Comparison of ENCODE assay signal across 19 cellular contexts in the genomic region with DNA sequence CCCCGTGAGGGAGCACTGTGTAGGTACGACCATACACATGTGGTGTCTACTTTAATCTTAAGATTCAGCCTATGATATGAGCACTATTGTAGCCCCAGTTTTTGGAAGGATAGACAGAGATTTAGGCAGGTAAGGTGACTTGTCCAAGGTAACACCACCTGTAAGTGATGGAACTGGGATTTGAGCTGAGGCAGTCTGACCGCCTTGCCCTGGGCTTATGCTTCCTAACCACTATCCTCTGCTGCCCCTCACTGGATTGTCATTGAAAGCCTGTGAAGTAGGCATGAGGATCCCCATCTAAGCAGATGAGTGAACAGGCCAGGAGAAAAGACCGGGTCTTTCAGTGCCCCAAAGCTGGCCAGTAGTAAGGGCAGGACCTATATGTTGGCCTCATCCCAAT.
DNase-seq lines count a peak whose midpoint lies in the region; ATAC-seq and TF ChIP-seq lines count a peak whose summit lies in the region.
"Had no signal": no experiment of that assay in that cellular context is flagged by ENCODE, and none has a peak within 500 bp of the region (broad histone marks: within the 10 kb centered on the region; RNA-seq: fewer than 3 reads in every experiment).

No MANE protein-coding gene starts in this region.

- H3K36me3 ChIP-seq in neuronal stem cell (replicated peaks in 1 of 2; ENCODE audit: control insufficient read depth in 2 of 2, insufficient read depth in 2 of 2, low read length in 2 of 2) = no peaks in the 10 kb centered on the region
- H3K36me3 ChIP-seq: heart right ventricle, tibial nerve had no signal

- no peak overlapping the region for H2AK5ac ChIP-seq in neuronal stem cell (ENCODE audit: low read depth, low read length)

- no peak overlapping the region for H3K14ac ChIP-seq in neuronal stem cell (ENCODE audit: low read length)

- peak overlapping the region; percentile 8 for H2BK15ac ChIP-seq in neuronal stem cell (ENCODE audit: low read length)

- H2AFZ ChIP-seq in neuronal stem cell (ENCODE audit: low read length) = no peak overlapping the region

- H3K23ac ChIP-seq in neuronal stem cell (ENCODE audit: low read depth, low read length, poor library complexity) = no peak overlapping the region

- no peaks in the 10 kb centered on the region for H3K9me3 ChIP-seq in neuronal stem cell (replicated peaks in 1 of 2; ENCODE audit: control insufficient read depth in 2 of 2, insufficient read depth in 1 of 2, low read depth in 1 of 2, low read length in 2 of 2)
- H3K9me3 ChIP-seq: heart right ventricle, tibial nerve had no signal

- no peaks in the 10 kb centered on the region for H3K27me3 ChIP-seq in neuronal stem cell (ENCODE audit: control insufficient read depth in 3 of 3, insufficient read depth in 3 of 3, low read depth in 1 of 3, low read length in 3 of 3)
- H3K27me3 ChIP-seq: heart right ventricle, tibial nerve had no signal

- H2BK5ac ChIP-seq in neuronal stem cell (ENCODE audit: low read length) = no peak overlapping the region

- no peak overlapping the region for H3K27ac ChIP-seq in neuronal stem cell (replicated peaks; ENCODE audit: low read length)
- H3K27ac ChIP-seq: heart right ventricle, tibial nerve had no signal

- H3K4me2 ChIP-seq in neuronal stem cell (ENCODE audit: insufficient read depth, low read length, poor library complexity, severe bottlenecking) = no peak overlapping the region

- no peak overlapping the region for H3K18ac ChIP-seq in neuronal stem cell (ENCODE audit: low read length)

- WGBS in neuronal stem cell (ENCODE audit: extremely low coverage in 2 of 2, insufficient read length in 2 of 2, insufficient replicate concordance in 1 of 2), 2 donors = no CpG with 5 or more reads among the region's 4 CpGs

- TF ChIP-seq CTCF in HFF-Myc (IDR thresholded peaks at IDR 0.05; ENCODE audit: low read depth, low read length, missing control alignments) = peak; percentile 43

- H2BK12ac ChIP-seq in neuronal stem cell (ENCODE audit: low read length) = no peak overlapping the region

- H3K4ac ChIP-seq in neuronal stem cell (ENCODE audit: low read length) = no peak overlapping the region

- no peak overlapping the region for H3K9ac ChIP-seq in neuronal stem cell (ENCODE audit: low read depth, low read length, poor library complexity)

- no peak overlapping the region for H3K4me3 ChIP-seq in HFF-Myc (replicated peaks; ENCODE audit: low read depth, low read length)
- no peak overlapping the region for H3K4me3 ChIP-seq in neuronal stem cell (ENCODE audit: low read length in 2 of 2)
- H3K4me3 ChIP-seq: heart right ventricle, tibial nerve had no signal

- no peak overlapping the region for H4K8ac ChIP-seq in neuronal stem cell (ENCODE audit: low read depth, low read length)

- H2BK120ac ChIP-seq in neuronal stem cell (ENCODE audit: low read depth, low read length) = no peak overlapping the region

- peaks cover 39 to 47% of the 10 kb centered on the region in 2 donors for H3K4me1 ChIP-seq in neuronal stem cell (ENCODE audit: control insufficient read depth in 2 of 2, insufficient read depth in 1 of 2, low read depth in 1 of 2, low read length in 2 of 2)
- H3K4me1 ChIP-seq: tibial nerve had no signal

- no peak overlapping the region for H4K91ac ChIP-seq in neuronal stem cell (ENCODE audit: low read depth, low read length, poor library complexity)

- ATAC-seq in GM21423 (IDR thresholded peaks at IDR 0.05; ENCODE audit: unreplicated experiment) = no peak
- ATAC-seq: activated CD8-positive, alpha-beta T cell treated with anti-CD3 and anti-CD28 coated beads, Interleukin-2, amount 10 ng/mL, durations not matched to agents 7 days and 5 days; activated T-helper 17 cell treated with anti-CD3 and anti-CD28 coated beads, Interleukin-2, amount 50 U/mL, for 72 hours; heart right ventricle; left lobe of liver; naive thymus-derived CD8-positive, alpha-beta T cell had no signal

- no peaks in the 10 kb centered on the region for H3K79me1 ChIP-seq in neuronal stem cell (ENCODE audit: low read depth, low read length)

- DNase-seq in NCI-H1417 (lab: John Stamatoyannopoulos, UW) = peak in 2 of 3 experiments; percentile 10 to 21
- no peak for DNase-seq in NCI-H1417 treated with DMSO at 0.1 percent for 48 hours (lab: John Stamatoyannopoulos, UW)
- DNase-seq in HFF-Myc (ENCODE audit: extremely low read depth, low read depth) = no peak
- peak; percentile 6 for DNase-seq in cerebellar cortex (ENCODE audit: low spot score)
- DNase-seq in neuronal stem cell (ENCODE audit: low spot score) = no peak
- no peak for DNase-seq in activated T-cell treated with anti-CD3 and anti-CD28 coated beads, Interleukin-2, amount 50 U/mL, for 1 hour
- no peak for DNase-seq in NK-92 (lab: John Stamatoyannopoulos, UW; ENCODE audit: unreplicated experiment)
- DNase-seq: activated CD8-positive, alpha-beta T cell treated with anti-CD3 and anti-CD28 coated beads, Interleukin-2, amount 10 ng/mL, durations not matched to agents 7 days and 5 days; CD4-positive, alpha-beta T cell; heart right ventricle; KG1; naive thymus-derived CD8-positive, alpha-beta T cell; NCI-H187; SHP77 treated with DMSO at 0.1 percent for 48 hours; stimulated activated CD4-positive, alpha-beta T cell treated with anti-CD3 and anti-CD28 coated beads, Interleukin-1b, Interleukin-23, amount 100 ng/mL, for 48 hours had no signal

Comparison
In these comparisons a context has a peak if more than half of its experiments do, and no peak if none do; other contexts are left out.
1. DNase-seq: peak in NCI-H1417 (2 of 3) and cerebellar cortex (single experiment); none in NCI-H1417 treated with DMSO at 0.1 percent for 48 hours (single experiment), HFF-Myc (single experiment), neuronal stem cell (single experiment), activated T-cell treated with anti-CD3 and anti-CD28 coated beads, Interleukin-2, amount 50 U/mL, for 1 hour (single experiment) and NK-92 (single experiment).